Comparison of ENCODE assay signal across 15 cellular contexts in the genomic region with DNA sequence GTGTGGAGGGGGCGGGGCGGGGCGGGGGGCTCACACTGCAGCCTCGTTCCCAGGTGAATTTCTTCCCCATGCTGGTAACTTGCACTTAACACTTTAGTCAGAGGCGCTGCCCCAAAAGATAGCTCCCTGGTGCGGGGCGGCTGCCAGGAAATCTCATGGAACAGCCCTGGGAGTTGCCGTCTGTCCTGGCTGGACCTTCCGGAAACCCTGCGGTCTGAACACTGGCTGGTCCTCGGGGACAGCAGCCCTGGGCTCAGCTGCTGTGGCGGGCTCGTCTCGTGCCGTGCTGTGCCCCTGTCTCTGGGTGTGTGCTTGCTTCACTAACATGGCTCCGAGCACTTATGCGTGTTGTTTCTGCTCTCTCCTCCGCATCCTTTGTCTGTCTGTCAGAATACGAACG. TPM values are rescaled to one million over a fixed set of nuclear protein-coding genes. Genes with fewer than 3 reads are reported as not detected.
A peak's percentile ranks its signal among the peaks of the same experiment; 100 is the strongest.
DNase-seq lines count a peak whose midpoint lies in the region; ATAC-seq and TF ChIP-seq lines count a peak whose summit lies in the region.
"Had no signal": no experiment of that assay in that cellular context is flagged by ENCODE, and none has a peak within 500 bp of the region (broad histone marks: within the 10 kb centered on the region; RNA-seq: fewer than 3 reads in every experiment).

No MANE protein-coding gene starts in this region.

- H3K4me1 Mint-ChIP-seq in endothelial cell (ENCODE audit: unreplicated experiment) (peaks cover 25% of the 10 kb centered on the region), nephron progenitor cell (peaks cover 78% of the 10 kb centered on the region)

- peak overlapping the region in 4 of 10 experiments; percentile 12 to 45 (median 24); a peak in 4 of 20 replicates for H3K4me3 ChIP-seq in BLaER1 treated with 17β-estradiol and CSF1 and Interleukin-3, amounts not matched to agents 10 nM and 100 nM

- H3K27me3 ChIP-seq in BLaER1 treated with 17β-estradiol and CSF1 and Interleukin-3, amounts not matched to agents 10 nM and 100 nM, result no peaks in the 10 kb centered on the region

- H3K4me3 Mint-ChIP-seq in endothelial cell (ENCODE audit: unreplicated experiment), result no peak overlapping the region
- H3K4me3 Mint-ChIP-seq in nephron progenitor cell, result peak overlapping the region; percentile 49

- H3K27ac Mint-ChIP-seq in endothelial cell (ENCODE audit: unreplicated experiment), result peak overlapping the region; percentile 80
- peak overlapping the region; percentile 80 for H3K27ac Mint-ChIP-seq in nephron progenitor cell

- peaks cover 5% of the 10 kb centered on the region for H3K27me3 Mint-ChIP-seq in endothelial cell (ENCODE audit: unreplicated experiment)
- H3K27me3 Mint-ChIP-seq in nephron progenitor cell (ENCODE audit: low read depth, poor library complexity), result no peaks in the 10 kb centered on the region

- peak overlapping the region; percentile 80 to 98 (median 91) for H3K4me2 ChIP-seq in BLaER1 treated with 17β-estradiol and CSF1 and Interleukin-3, amounts not matched to agents 10 nM and 100 nM

- peak overlapping the region in 8 of 11 experiments; percentile 41 to 88 (median 68); a peak in 14 of 22 replicates for H3K27ac ChIP-seq in BLaER1 treated with 17β-estradiol and CSF1 and Interleukin-3, amounts not matched to agents 10 nM and 100 nM

- peaks cover 41 to 79% (median 61%) of the 10 kb centered on the region in 11 experiments for H3K36me3 ChIP-seq in BLaER1 treated with 17β-estradiol and CSF1 and Interleukin-3, amounts not matched to agents 10 nM and 100 nM

- H3K36me3 Mint-ChIP-seq in endothelial cell (ENCODE audit: low read depth, unreplicated experiment), result peaks cover 14% of the 10 kb centered on the region
- peaks cover 10% of the 10 kb centered on the region for H3K36me3 Mint-ChIP-seq in nephron progenitor cell (ENCODE audit: low read depth)

- H3K9me3 Mint-ChIP-seq in endothelial cell (ENCODE audit: unreplicated experiment) (no peaks in the 10 kb centered on the region), nephron progenitor cell (no peaks in the 10 kb centered on the region)

- no peak for ATAC-seq in HG03135 (IDR thresholded peaks at IDR 0.05; ENCODE audit: unreplicated experiment)

- H4K20me1 ChIP-seq in BLaER1 treated with 17β-estradiol and CSF1 and Interleukin-3, amounts not matched to agents 10 nM and 100 nM, result peaks cover 58 to 100% (median 94%) of the 10 kb centered on the region in 11 experiments

- no peak for DNase-seq in endothelial cell (ENCODE audit: low spot score)
- DNase-seq in nephron progenitor cell, result no peak
- no peak for DNase-seq in NCI-H82 treated with DMSO at 0.1 percent for 48 hours (lab: John Stamatoyannopoulos, UW; ENCODE audit: unreplicated experiment)
- DNase-seq in NCI-H2029 treated with DMSO at 0.1 percent for 48 hours (lab: John Stamatoyannopoulos, UW), result no peak
- DNase-seq: activated CD4-positive, alpha-beta T cell treated with anti-CD3 and anti-CD28 coated beads for 4 hours; activated T-cell treated with anti-CD3 and anti-CD28 coated beads, Interleukin-2, amount 50 U/mL, for 48 hours; effector CD8-positive, alpha-beta T cell; foreskin melanocyte; NCI-H1092 treated with DMSO at 0.1 percent for 48 hours; NCI-H446 treated with DMSO at 0.1 percent for 48 hours; stimulated activated CD4-positive, alpha-beta T cell treated with anti-CD3 and anti-CD28 coated beads, Interleukin-12 subunit alpha, Interleukin-12 subunit beta, amount 100 ng/mL, for 4 hours; trophoblast cell had no signal

- peaks cover 79 to 98% (median 80%) of the 10 kb centered on the region in 10 experiments for H3K4me1 ChIP-seq in BLaER1 treated with 17β-estradiol and CSF1 and Interleukin-3, amounts not matched to agents 10 nM and 100 nM

- peak overlapping the region in 10 of 11 experiments; percentile 21 to 77 (median 50); a peak in 17 of 22 replicates for H3K9ac ChIP-seq in BLaER1 treated with 17β-estradiol and CSF1 and Interleukin-3, amounts not matched to agents 10 nM and 100 nM

- TF ChIP-seq CTCF in endothelial cell (IDR thresholded peaks at IDR 0.05; ENCODE audit: unreplicated experiment) (no peak), nephron progenitor cell (IDR thresholded peaks at IDR 0.05) (no peak)

- H3K9me3 ChIP-seq in BLaER1 treated with 17β-estradiol and CSF1 and Interleukin-3, amounts not matched to agents 10 nM and 100 nM (replicated peaks in 1 of 11), result no peaks in the 10 kb centered on the region

RNA-seq across cellular contexts. Expression of gene PTGES2, which starts 25.8 kb away (rescaled TPM):
- 39.8 TPM for total RNA-seq in endothelial cell (ENCODE audit: unreplicated experiment)

RNA-seq across cellular contexts. Expression of gene SLC25A25, which starts 33.7 kb away (rescaled TPM):
- 8.5 TPM for total RNA-seq in endothelial cell (ENCODE audit: unreplicated experiment)

RNA-seq across cellular contexts. Expression of gene NAIF1, which starts 34.6 kb away (rescaled TPM):
- 9.9 TPM for total RNA-seq in endothelial cell (ENCODE audit: unreplicated experiment)

RNA-seq across cellular contexts. Expression of gene LCN2, which starts 47.6 kb away (rescaled TPM):
- total RNA-seq in endothelial cell (ENCODE audit: unreplicated experiment), result not detected
- total RNA-seq: T-helper 1 cell treated with Interleukin-12 subunit alpha and Interleukin-12 subunit beta and Interleukin-4 antibody, amounts not matched to agents 30 ng/mL and 1 ng/mL, for 36 hours had no signal

RNA-seq across cellular contexts. Expression of gene BBLN, which starts 58.4 kb away (rescaled TPM):
- 62.1 TPM for total RNA-seq in endothelial cell (ENCODE audit: unreplicated experiment)
